ENCODE assay signal across 1 cellular context in the genomic region with DNA sequence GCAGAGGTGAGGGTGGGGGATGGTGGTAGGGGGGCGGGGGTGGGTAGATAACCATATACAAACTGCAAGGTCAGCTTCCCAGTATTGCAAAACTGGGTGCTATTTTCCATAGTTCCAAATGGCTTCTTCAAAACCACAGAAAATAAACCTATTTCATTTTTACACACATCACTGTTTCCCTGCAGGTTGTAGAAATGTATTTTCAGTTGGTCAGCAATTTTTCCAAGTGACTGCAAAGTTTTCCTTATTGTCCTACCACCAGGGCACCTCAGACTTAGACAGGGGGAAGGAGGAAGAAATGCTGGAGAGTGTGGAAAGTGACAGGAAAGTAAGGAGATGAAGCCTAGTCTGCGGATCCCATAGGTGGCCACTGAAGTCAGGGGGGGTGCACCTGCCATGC.
TF ChIP-seq lines count a peak whose summit lies in the region.

No MANE protein-coding gene starts in this region.

TF ChIP-seq in HepG2, 621 proteins besides CTCF, POLR2A, EP300 and RAD21:
- TF ChIP-seq AHDC1 (CRISPR knock-in tag; IDR thresholded peaks at IDR 0.05; ENCODE audit: borderline replicate concordance) (no peak), MAFK (conservative IDR thresholded peaks at IDR 0.05 in 1 of 2, IDR thresholded peaks at IDR 0.05 in 1 of 2; ENCODE audit: low read length in 2 of 2) (peak; percentile 41 to 71; a peak in 3 of 4 replicates), ZNF770 (CRISPR knock-in tag; IDR thresholded peaks at IDR 0.05) (no peak), MAFF (IDR thresholded peaks at IDR 0.05; ENCODE audit: low read depth, low read length) (peak; percentile 52; the same call in 1 of the 2 replicates)
